37 cellular contexts compared by ENCODE assay signal in the genomic region with DNA sequence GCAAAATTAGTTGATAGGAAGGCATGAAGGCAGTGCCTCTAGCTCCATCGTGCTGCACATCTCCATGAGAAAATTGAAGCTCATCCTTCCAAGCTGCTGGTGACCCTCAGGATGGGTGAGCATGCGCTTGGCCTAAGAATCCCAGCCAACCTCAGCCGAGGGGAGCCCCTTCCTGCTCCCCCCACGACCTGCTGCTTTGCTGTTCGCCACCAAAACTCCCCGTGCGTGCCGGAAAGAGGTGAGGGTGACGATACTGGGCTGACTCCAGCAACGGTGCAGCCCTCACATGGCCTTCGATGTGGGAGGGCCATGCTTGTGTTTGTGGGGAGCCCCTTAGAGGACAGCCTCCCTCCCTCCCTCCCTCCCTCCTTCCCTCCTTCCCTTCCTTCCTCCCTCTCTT.
"Had no signal": no experiment of that assay in that cellular context is flagged by ENCODE, and none has a peak within 500 bp of the region (broad histone marks: within the 10 kb centered on the region; RNA-seq: fewer than 3 reads in every experiment).

No MANE protein-coding gene starts in this region.

- H3K36me3 ChIP-seq: adrenal gland, brain microvascular endothelial cell, cardiac muscle cell had no signal

- H3K4me3 Mint-ChIP-seq: activated B cell treated with CpG ODN at 0.5 μM for 24 hours; activated CD4-positive, alpha-beta memory T cell treated with anti-CD3 and anti-CD28 coated beads for 36 hours; activated CD4-positive, alpha-beta T cell treated with anti-CD3 and anti-CD28 coated beads, Interleukin-2, amount 10 ng/mL, durations not matched to agents 24 days and 14 days; activated CD8-positive, alpha-beta T cell treated with anti-CD3 and anti-CD28 coated beads for 36 hours; activated naive CD4-positive, alpha-beta T cell treated with anti-CD3 and anti-CD28 coated beads for 36 hours; activated naive CD8-positive, alpha-beta T cell treated with anti-CD3 and anti-CD28 coated beads for 36 hours; activated T-cell treated with anti-CD3 and anti-CD28 coated beads, Interleukin-2, amount 50 U/mL, for 4 hours; activated T-cell treated with anti-CD3 and anti-CD28 coated beads, Interleukin-2, amount 50 U/mL, for 72 hours; activated T-helper 1 cell treated with anti-CD3 and anti-CD28 coated beads, Interleukin-12 subunit alpha, Interleukin-12 subunit beta, Interleukin-2, Interleukin-4 antibody, amounts not matched to agents 30 ng/mL and 10 ng/mL and 1 ng/mL, durations not matched to agents 14 hours and 24 hours and 36 hours; activated T-helper 17 cell treated with anti-CD3 and anti-CD28 coated beads, Interleukin-2, amount 50 U/mL, for 72 hours; T-helper 1 cell treated with Interleukin-12 subunit alpha and Interleukin-12 subunit beta and Interleukin-4 antibody, amounts not matched to agents 30 μg/mL and 1 μg/mL, for 36 hours; T-helper 2 cell treated with Interferon-gamma antibody and Interleukin-4, amounts not matched to agents 5 μg/mL and 100 μg/mL, for 36 hours had no signal

- DNase-seq: activated B cell treated with CpG ODN at 0.5 μM for 24 hours; activated CD4-positive, alpha-beta memory T cell treated with anti-CD3 and anti-CD28 coated beads for 36 hours; activated CD4-positive, alpha-beta T cell treated with anti-CD3 and anti-CD28 coated beads for 4 hours; activated CD4-positive, alpha-beta T cell treated with anti-CD3 and anti-CD28 coated beads, Interleukin-2, amount 10 ng/mL, durations not matched to agents 24 days and 14 days; activated CD4-positive, alpha-beta T cell treated with anti-CD3 and anti-CD28 coated beads, Interleukin-2, amount 50 U/mL, for 1 hour; activated CD4-positive, alpha-beta T cell treated with anti-CD3 and anti-CD28 coated beads, Interleukin-2, amount 50 U/mL, for 4 hours; activated CD4-positive, CD25-positive, alpha-beta regulatory T cell treated with anti-CD3 and anti-CD28 coated beads, Interleukin-2, amount 50 U/mL, for 72 hours; activated CD8-positive, alpha-beta memory T cell treated with anti-CD3 and anti-CD28 coated beads, Interleukin-2, amount 50 U/mL, for 4 hours; activated CD8-positive, alpha-beta T cell treated with anti-CD3 and anti-CD28 coated beads for 36 hours; activated effector memory CD4-positive, alpha-beta T cell treated with anti-CD3 and anti-CD28 coated beads, Interleukin-2, amount 50 U/mL, for 16 hours; activated gamma-delta T cell treated with Interleukin-2 at 50 U/mL for 16 hours; activated naive CD4-positive, alpha-beta T cell; activated naive CD4-positive, alpha-beta T cell treated with anti-CD3 and anti-CD28 coated beads for 36 hours; activated naive CD4-positive, alpha-beta T cell treated with anti-CD3 and anti-CD28 coated beads, Interleukin-2, amount 50 U/mL, for 16 hours; activated naive CD8-positive, alpha-beta T cell treated with anti-CD3 and anti-CD28 coated beads for 36 hours; activated T-cell treated with anti-CD3 and anti-CD28 coated beads for 4 hours; activated T-cell treated with anti-CD3 and anti-CD28 coated beads, Interleukin-2, amount 50 U/mL, for 1 hour; activated T-cell treated with anti-CD3 and anti-CD28 coated beads, Interleukin-2, amount 50 U/mL, for 4 hours; activated T-cell treated with anti-CD3 and anti-CD28 coated beads, Interleukin-2, amount 50 U/mL, for 72 hours; adrenal gland; amniotic stem cell; body of pancreas; brain microvascular endothelial cell; central memory CD4-positive, alpha-beta T cell; T-helper 1 cell; T-helper 2 cell; T-helper 9 cell had no signal

- ATAC-seq: activated CD8-positive, alpha-beta T cell treated with anti-CD3 and anti-CD28 coated beads for 36 hours; activated naive CD4-positive, alpha-beta T cell treated with anti-CD3 and anti-CD28 coated beads, Interleukin-2, amount 50 U/mL, for 72 hours; activated T-cell treated with anti-CD3 and anti-CD28 coated beads, Interleukin-2, amount 50 U/mL, for 4 hours; activated T-cell treated with anti-CD3 and anti-CD28 coated beads, Interleukin-2, amount 50 U/mL, for 72 hours; activated T-helper 17 cell treated with anti-CD3 and anti-CD28 coated beads, Interleukin-2, amount 50 U/mL, for 72 hours; body of pancreas had no signal

- H3K9me3 Mint-ChIP-seq: activated CD4-positive, alpha-beta T cell treated with anti-CD3 and anti-CD28 coated beads, Interleukin-2, amount 10 ng/mL, durations not matched to agents 24 days and 14 days; T-helper 2 cell treated with Interferon-gamma antibody and Interleukin-4, amounts not matched to agents 5 μg/mL and 100 μg/mL, for 36 hours had no signal

- H3K36me3 Mint-ChIP-seq: activated CD4-positive, alpha-beta memory T cell treated with anti-CD3 and anti-CD28 coated beads for 36 hours; activated naive CD8-positive, alpha-beta T cell treated with anti-CD3 and anti-CD28 coated beads for 36 hours had no signal

- FAIRE-seq: astrocyte, bronchial epithelial cell, TTC549 had no signal

- H3K27ac Mint-ChIP-seq: activated B cell treated with CpG ODN at 0.5 μM for 24 hours; activated CD4-positive, alpha-beta memory T cell treated with anti-CD3 and anti-CD28 coated beads for 36 hours; activated CD4-positive, alpha-beta T cell treated with anti-CD3 and anti-CD28 coated beads, Interleukin-2, amount 10 ng/mL, durations not matched to agents 24 days and 14 days; activated CD8-positive, alpha-beta T cell treated with anti-CD3 and anti-CD28 coated beads for 36 hours; activated naive CD4-positive, alpha-beta T cell treated with anti-CD3 and anti-CD28 coated beads for 36 hours; activated naive CD4-positive, alpha-beta T cell treated with anti-CD3 and anti-CD28 coated beads, Interleukin-2, amount 50 U/mL, for 72 hours; activated naive CD8-positive, alpha-beta T cell treated with anti-CD3 and anti-CD28 coated beads for 36 hours; activated T-cell treated with anti-CD3 and anti-CD28 coated beads, Interleukin-2, amount 50 U/mL, for 72 hours; activated T-helper 1 cell treated with anti-CD3 and anti-CD28 coated beads, Interleukin-12 subunit alpha, Interleukin-12 subunit beta, Interleukin-2, Interleukin-4 antibody, amounts not matched to agents 30 ng/mL and 10 ng/mL and 1 ng/mL, durations not matched to agents 14 hours and 24 hours and 36 hours; activated T-helper 17 cell treated with anti-CD3 and anti-CD28 coated beads, Interleukin-2, amount 50 U/mL, for 72 hours; T-helper 1 cell treated with Interleukin-12 subunit alpha and Interleukin-12 subunit beta and Interleukin-4 antibody, amounts not matched to agents 30 μg/mL and 1 μg/mL, for 36 hours; T-helper 2 cell treated with Interferon-gamma antibody and Interleukin-4, amounts not matched to agents 5 μg/mL and 100 μg/mL, for 36 hours had no signal

- H3K9me3 ChIP-seq: adrenal gland, body of pancreas had no signal

- H3K4me3 ChIP-seq: adrenal gland, body of pancreas, cardiac muscle cell had no signal

- H3K4me1 ChIP-seq: adrenal gland, body of pancreas had no signal

- H3K27me3 Mint-ChIP-seq: activated B cell treated with CpG ODN at 0.5 μM for 24 hours; activated CD4-positive, alpha-beta T cell treated with anti-CD3 and anti-CD28 coated beads, Interleukin-2, amount 10 ng/mL, durations not matched to agents 24 days and 14 days; activated CD8-positive, alpha-beta T cell treated with anti-CD3 and anti-CD28 coated beads for 36 hours; activated naive CD8-positive, alpha-beta T cell treated with anti-CD3 and anti-CD28 coated beads for 36 hours had no signal

- H3K4me1 Mint-ChIP-seq: activated B cell treated with CpG ODN at 0.5 μM for 24 hours; activated CD4-positive, alpha-beta T cell treated with anti-CD3 and anti-CD28 coated beads, Interleukin-2, amount 10 ng/mL, durations not matched to agents 24 days and 14 days; activated naive CD8-positive, alpha-beta T cell treated with anti-CD3 and anti-CD28 coated beads for 36 hours; activated T-helper 17 cell treated with anti-CD3 and anti-CD28 coated beads, Interleukin-2, amount 50 U/mL, for 72 hours had no signal

- H3K27ac ChIP-seq: adrenal gland, body of pancreas, brain microvascular endothelial cell, cardiac muscle cell, VCaP had no signal

- H3K27me3 ChIP-seq: adrenal gland, body of pancreas, brain microvascular endothelial cell, cardiac muscle cell had no signal
